ENCODE assay signal across 8 cellular contexts in genomic region chr4:118076958-118077766, GRCh38. TPM values are rescaled to one million over a fixed set of nuclear protein-coding genes. Genes with fewer than 3 reads are reported as not detected.
DNase-seq lines count a peak whose midpoint lies in the region; ATAC-seq and TF ChIP-seq lines count a peak whose summit lies in the region.

No MANE protein-coding gene starts in this region.

- peak; percentile 34 to 74 (median 66); a peak in 4 of 6 replicates for TF ChIP-seq CTCF in HCT116 (IDR thresholded peaks at IDR 0.05 in 2 of 3, conservative IDR thresholded peaks at IDR 0.05 in 1 of 3; ENCODE audit: borderline replicate concordance in 1 of 3, insufficient read depth in 1 of 3, low read depth in 2 of 3, low read length in 2 of 3)
- TF ChIP-seq CTCF in epithelial cell of esophagus (IDR thresholded peaks at IDR 0.05; ENCODE audit: insufficient read depth, low read depth, low read length, missing control alignments), result peak; percentile 65
- TF ChIP-seq CTCF in upper lobe of right lung (IDR thresholded peaks at IDR 0.05), result peak; percentile 33
- TF ChIP-seq CTCF in tibial artery (IDR thresholded peaks at IDR 0.05), result no peak

- H4K20me1 ChIP-seq in HCT116 (ENCODE audit: insufficient read depth), result no peaks in the 10 kb centered on the region

- no peak overlapping the region for H3K4me2 ChIP-seq in HCT116 (ENCODE audit: low read length)

- H3K27ac ChIP-seq in right cardiac atrium (ENCODE audit: low read length), result no peak overlapping the region
- H3K27ac ChIP-seq in HCT116 (ENCODE audit: low read depth, low read length), result no peak overlapping the region
- H3K27ac ChIP-seq in upper lobe of right lung, result no peak overlapping the region
- H3K27ac ChIP-seq in tibial artery, result no peak overlapping the region

- POLR2A ChIA-PET in HCT116 (lab: Charles Lee), result no interaction called here

- no peak for TF ChIP-seq POLR2A in HCT116 (IDR thresholded peaks at IDR 0.05; ENCODE audit: borderline replicate concordance, extremely low read depth, insufficient read depth, insufficient read length)

- CTCF ChIA-PET in HCT116 (lab: Charles Lee), result interaction anchor here (1.3 kb wide), 1 partner anchor 148 kb away, joined by 4 read pairs; no protein-coding TSS in a partner anchor

- no peaks in the 10 kb centered on the region for H3K9me2 ChIP-seq in HCT116 (ENCODE audit: insufficient read depth)

- peak; percentile 65 for TF ChIP-seq RAD21 in HCT116 (IDR thresholded peaks at IDR 0.05; ENCODE audit: low read depth)

- H3K36me3 ChIP-seq in HCT116 (ENCODE audit: control insufficient read depth in 1 of 2, insufficient read depth in 2 of 2, low read length in 2 of 2), result no peaks in the 10 kb centered on the region
- no peaks in the 10 kb centered on the region for H3K36me3 ChIP-seq in upper lobe of right lung
- H3K36me3 ChIP-seq in tibial artery, result no peaks in the 10 kb centered on the region

- H3K4me3 ChIP-seq in right cardiac atrium (ENCODE audit: low read length), result no peak overlapping the region
- H3K4me3 ChIP-seq in HCT116 (replicated peaks in 1 of 2; ENCODE audit: low read depth in 1 of 2, low read length in 2 of 2), result no peak overlapping the region
- H3K4me3 ChIP-seq in epithelial cell of esophagus (ENCODE audit: low read length), result no peak overlapping the region
- no peak overlapping the region for H3K4me3 ChIP-seq in upper lobe of right lung
- no peak overlapping the region for H3K4me3 ChIP-seq in tibial artery

- H2AFZ ChIP-seq in HCT116 (ENCODE audit: low read depth, low read length, poor library complexity, severe bottlenecking), result peak overlapping the region; percentile 52

- no TSS peak for BruUV-seq in HCT116 (replicated peaks; lab: Mats Ljungman, UMichigan)

- DNase-seq in right cardiac atrium (peak in 2 of 3 donors; percentile 20 to 29), Right ventricle myocardium superior (no peak), HCT116 (ENCODE audit: low read depth, low spot score) (peak; percentile 32), NCI-H460 (ENCODE audit: extremely low read depth, low read depth) (peak; percentile 28), epithelial cell of esophagus (ENCODE audit: low read depth) (peak; percentile 52), upper lobe of right lung (no peak), Ammon's horn (ENCODE audit: low spot score) (no peak), tibial artery (no peak)

- no peak overlapping the region for H3K9ac ChIP-seq in HCT116 (ENCODE audit: low read length)

- H3K4me1 ChIP-seq in right cardiac atrium (ENCODE audit: control insufficient read depth, insufficient read depth, low read length) (no peaks in the 10 kb centered on the region), HCT116 (ENCODE audit: control insufficient read depth in 1 of 2, insufficient read depth in 2 of 2, low read length in 2 of 2) (peaks cover 0 to 3% of the 10 kb centered on the region in 2 experiments; a peak in 2 of 4 replicates), upper lobe of right lung (no peaks in the 10 kb centered on the region), tibial artery (no peaks in the 10 kb centered on the region)

- ATAC-seq in right cardiac atrium, result no peak
- ATAC-seq in Right ventricle myocardium superior (ENCODE audit: poor library complexity), result no peak
- peak; percentile 97 for ATAC-seq in HCT116
- ATAC-seq in upper lobe of right lung, result peak; percentile 79

- no peaks in the 10 kb centered on the region for H3K79me2 ChIP-seq in HCT116 (ENCODE audit: insufficient read depth, low read length)

- H3K9me3 ChIP-seq in right cardiac atrium (ENCODE audit: control insufficient read depth, low read length) (no peaks in the 10 kb centered on the region), HCT116 (ENCODE audit: control insufficient read depth in 1 of 2, insufficient read depth in 1 of 2, low read depth in 1 of 2, low read length in 2 of 2) (no peaks in the 10 kb centered on the region), upper lobe of right lung (no peaks in the 10 kb centered on the region), tibial artery (no peaks in the 10 kb centered on the region)

- WGBS in right cardiac atrium, result 55% methylated on average over 8 of the region's 8 CpGs

- H3K27me3 ChIP-seq in right cardiac atrium (ENCODE audit: control insufficient read depth, insufficient read depth) (no peaks in the 10 kb centered on the region), HCT116 (ENCODE audit: insufficient read depth, low read length) (no peaks in the 10 kb centered on the region), upper lobe of right lung (no peaks in the 10 kb centered on the region), tibial artery (no peaks in the 10 kb centered on the region)

- RAD21 ChIA-PET in HCT116 (lab: Charles Lee; ENCODE audit: low non-redundant PET in 1 of 2, low total read pairs in 2 of 2, uncharacterized antibody in 2 of 2, unreplicated experiment in 2 of 2), result no interaction called here

- intact Hi-C loops in right cardiac atrium (cut with DNase I) (no loop called here), Right ventricle myocardium superior (cut with DNase I) (no loop called here), HCT116 (cut with micrococcal nuclease) (loop anchor here (1.0 kb wide), 1 partner anchor 147 kb away; no protein-coding TSS in a partner anchor), upper lobe of right lung (cut with DNase I) (no loop called here), tibial artery (cut with DNase I; ENCODE audit: low total_unique reads) (no loop called here)

TF ChIP-seq in HCT116, 20 proteins besides CTCF, POLR2A, EP300 and RAD21:
- TF ChIP-seq TCF7L2 (IDR thresholded peaks at IDR 0.05; ENCODE audit: borderline replicate concordance, extremely low read depth, insufficient read depth, insufficient read length) (peak; percentile 74), SRF (IDR thresholded peaks at IDR 0.05; ENCODE audit: low read depth) (no peak)
TF ChIP-seq in HCT116: peak in this region for 1.

RNA-seq across cellular contexts. Expression of gene NDST3, which starts 42.9 kb away (rescaled TPM):
- under 1 TPM in 1 of 4 donors, not detected in 3; 0.20 TPM for total RNA-seq in right cardiac atrium
- polyA plus RNA-seq in right cardiac atrium, result 0.02 TPM
- not detected for total RNA-seq in Right ventricle myocardium superior
- not detected for total RNA-seq in HCT116 (2021; ENCODE audit: unreplicated experiment)
- polyA plus RNA-seq in HCT116 (2012), result 0.03 TPM in 1 of 2 replicates, not detected in the other
- 0.12 TPM in 1 of 2 replicates, not detected in the other for total RNA-seq in NCI-H460 (2014; rRNA removed; shearing (Covaris generic))
- polyA plus RNA-seq in NCI-H460 (2014; cell fraction: nucleus; rRNA removed), result 0.17 TPM in 1 of 2 replicates, not detected in the other
- total RNA-seq in upper lobe of right lung, result not detected

Comparison
In these comparisons a context has a peak if more than half of its experiments do, and no peak if none do; other contexts are left out.
1. DNase-seq: peak in right cardiac atrium (2 of 3), HCT116 (single experiment), NCI-H460 (single experiment) and epithelial cell of esophagus (single experiment); none in Right ventricle myocardium superior (single experiment), upper lobe of right lung (single experiment), Ammon's horn (single experiment) and tibial artery (0 of 2).
2. ATAC-seq: peak in HCT116 (single experiment) and upper lobe of right lung (single experiment); none in right cardiac atrium (0 of 2) and Right ventricle myocardium superior (single experiment).
3. CTCF ChIP-seq: peak in HCT116 (3 of 3), epithelial cell of esophagus (single experiment) and upper lobe of right lung (single experiment); none in tibial artery (0 of 2).